In genomic region chr4:106869551-106869950, GRCh38 we compare ENCODE assay signal across 27 cellular contexts.
DNase-seq lines count a peak whose midpoint lies in the region; TF ChIP-seq lines count a peak whose summit lies in the region.
"Had no signal": no experiment of that assay in that cellular context is flagged by ENCODE, and none has a peak within 500 bp of the region (broad histone marks: within the 10 kb centered on the region; RNA-seq: fewer than 3 reads in every experiment).

No MANE protein-coding gene starts in this region.

- H3K4me3 Mint-ChIP-seq in CD4-positive, alpha-beta memory T cell = no peak overlapping the region
- H3K4me3 Mint-ChIP-seq: activated CD4-positive, alpha-beta T cell treated with anti-CD3 and anti-CD28 coated beads, Interleukin-2, amount 10 ng/mL, durations not matched to agents 7 days and 5 days; neural crest cell; stimulated activated naive CD8-positive, alpha-beta T cell treated with anti-CD3 and anti-CD28 coated beads, Interleukin-15, amount 100 ng/mL, for 72 hours; T-cell; type B pancreatic cell had no signal

- DNase-seq in AG04449 (ENCODE audit: low read depth, low spot score) (peak; percentile 33), LHCN-M2 (ENCODE audit: low read depth) (peak; percentile 83), adipocyte (ENCODE audit: low read depth) (peak; percentile 66), fibroblast of peridontal ligament (ENCODE audit: extremely low read depth) (peak; percentile 3), ecto neural progenitor cell (ENCODE audit: low spot score) (no peak), NCI-H69 (lab: John Stamatoyannopoulos, UW) (no peak)
- DNase-seq in CD4-positive, alpha-beta memory T cell = no peak
- no peak for DNase-seq in activated CD8-positive, alpha-beta memory T cell treated with anti-CD3 and anti-CD28 coated beads for 24 hours
- DNase-seq: activated CD4-positive, alpha-beta T cell treated with anti-CD3 and anti-CD28 coated beads, Interleukin-2, amount 10 ng/mL, durations not matched to agents 7 days and 5 days; activated CD8-positive, alpha-beta memory T cell treated with anti-CD3 and anti-CD28 coated beads, Interleukin-2, amount 50 U/mL, for 4 hours; activated gamma-delta T cell; anterior cingulate cortex; colonic mucosa; DMS 273 treated with DMSO at 0.1 percent for 48 hours; glutamatergic neuron; left ventricle myocardium inferior; MG63; mucosa of descending colon; NCI-H2029; NCI-H510A; stimulated activated CD4-positive, alpha-beta T cell treated with anti-CD3 and anti-CD28 coated beads, Interleukin-2, amount 100 ng/mL, for 48 hours; stimulated activated naive CD8-positive, alpha-beta T cell treated with anti-CD3 and anti-CD28 coated beads, Interleukin-15, amount 100 ng/mL, for 72 hours; T-cell had no signal

- TF ChIP-seq CTCF in AG04449 (IDR thresholded peaks at IDR 0.05; ENCODE audit: insufficient read depth, low read length, missing control alignments) = no peak

- no peak overlapping the region for H3K27ac Mint-ChIP-seq in CD4-positive, alpha-beta memory T cell
- H3K27ac Mint-ChIP-seq: activated CD4-positive, alpha-beta T cell treated with anti-CD3 and anti-CD28 coated beads, Interleukin-2, amount 10 ng/mL, durations not matched to agents 7 days and 5 days; stimulated activated naive CD8-positive, alpha-beta T cell treated with anti-CD3 and anti-CD28 coated beads, Interleukin-15, amount 100 ng/mL, for 72 hours; T-cell; type B pancreatic cell had no signal

- no peaks in the 10 kb centered on the region for H3K9me3 ChIP-seq in adipocyte (ENCODE audit: control insufficient read depth, low read length)
- H3K9me3 ChIP-seq in CD4-positive, alpha-beta memory T cell (ENCODE audit: control insufficient read depth in 1 of 2, low read length in 2 of 2) = no peaks in the 10 kb centered on the region
- H3K9me3 ChIP-seq: colonic mucosa, HAP-1, MG63, mucosa of descending colon had no signal

- H3K27ac ChIP-seq in CD4-positive, alpha-beta memory T cell (ENCODE audit: low read depth, low read length) = no peak overlapping the region
- H3K27ac ChIP-seq: C4-2B, colonic mucosa, left ventricle myocardium inferior had no signal

- intact Hi-C loops in CD4-positive, alpha-beta memory T cell (cut with micrococcal nuclease) = no loop called here

- no peaks in the 10 kb centered on the region for H3K27me3 Mint-ChIP-seq in CD4-positive, alpha-beta memory T cell
- H3K27me3 Mint-ChIP-seq: activated CD4-positive, alpha-beta T cell treated with anti-CD3 and anti-CD28 coated beads, Interleukin-2, amount 10 ng/mL, durations not matched to agents 7 days and 5 days; stimulated activated naive CD8-positive, alpha-beta T cell treated with anti-CD3 and anti-CD28 coated beads, Interleukin-15, amount 100 ng/mL, for 72 hours; T-cell; type B pancreatic cell had no signal

- H3K36me3 ChIP-seq in adipocyte (ENCODE audit: control insufficient read depth, insufficient read depth, low read length, severe bottlenecking) = no peaks in the 10 kb centered on the region
- no peaks in the 10 kb centered on the region for H3K36me3 ChIP-seq in CD4-positive, alpha-beta memory T cell (ENCODE audit: insufficient read depth, low read length)
- H3K36me3 ChIP-seq: colonic mucosa, HAP-1, left ventricle myocardium inferior, MG63 had no signal

- no peaks in the 10 kb centered on the region for H3K36me3 Mint-ChIP-seq in CD4-positive, alpha-beta memory T cell
- H3K36me3 Mint-ChIP-seq: T-cell, type B pancreatic cell had no signal

- no peaks in the 10 kb centered on the region for H3K4me1 Mint-ChIP-seq in CD4-positive, alpha-beta memory T cell
- H3K4me1 Mint-ChIP-seq: activated CD4-positive, alpha-beta T cell treated with anti-CD3 and anti-CD28 coated beads, Interleukin-2, amount 10 ng/mL, durations not matched to agents 7 days and 5 days; neural crest cell; stimulated activated naive CD8-positive, alpha-beta T cell treated with anti-CD3 and anti-CD28 coated beads, Interleukin-15, amount 100 ng/mL, for 72 hours; T-cell had no signal

- H3K4me3 ChIP-seq in AG04449 (ENCODE audit: low read depth, low read length) (no peak overlapping the region), adipocyte (ENCODE audit: low read length) (no peak overlapping the region)
- no peak overlapping the region for H3K4me3 ChIP-seq in CD4-positive, alpha-beta memory T cell (ENCODE audit: low read length in 2 of 2)
- H3K4me3 ChIP-seq: colonic mucosa, HAP-1, left ventricle myocardium inferior, MG63, mucosa of descending colon had no signal

- CTCF ChIA-PET in AG04449 (lab: Yijun Ruan, JAX) = interaction anchor here (1.2 to 2.1 kb wide), 2 partner anchors 29 to 51 kb away, joined by 4 to 8 read pairs; no protein-coding TSS in a partner anchor
- CTCF ChIA-PET in CD4-positive, alpha-beta memory T cell (lab: Charles Lee; ENCODE audit: partially characterized antibody) = no interaction called here

- H3K4me1 ChIP-seq in adipocyte (ENCODE audit: control insufficient read depth, insufficient read depth, low read length) = peaks cover 10% of the 10 kb centered on the region
- H3K4me1 ChIP-seq in CD4-positive, alpha-beta memory T cell (ENCODE audit: insufficient read depth, low read length) = no peaks in the 10 kb centered on the region
- H3K4me1 ChIP-seq: colonic mucosa, HAP-1, left ventricle myocardium inferior had no signal

- H3K9ac ChIP-seq in adipocyte (ENCODE audit: low read length) = no peak overlapping the region

- POLR2A ChIA-PET in AG04449 (lab: Yijun Ruan, JAX) = no interaction called here
- POLR2A ChIA-PET in CD4-positive, alpha-beta memory T cell (lab: Charles Lee; ENCODE audit: partially characterized antibody) = no interaction called here

- no peaks in the 10 kb centered on the region for H3K27me3 ChIP-seq in adipocyte (replicated peaks; ENCODE audit: control insufficient read depth, insufficient read depth, low read length)
- H3K27me3 ChIP-seq in CD4-positive, alpha-beta memory T cell (ENCODE audit: insufficient read depth, low read length) = no peaks in the 10 kb centered on the region
- H3K27me3 ChIP-seq: colonic mucosa, MG63 had no signal

- peaks cover 0 to 7% (median 1%) of the 10 kb centered on the region in 8 donors for H3K9me3 Mint-ChIP-seq in CD4-positive, alpha-beta memory T cell
- H3K9me3 Mint-ChIP-seq: activated CD4-positive, alpha-beta T cell treated with anti-CD3 and anti-CD28 coated beads, Interleukin-2, amount 10 ng/mL, durations not matched to agents 7 days and 5 days had no signal

Comparison
In these comparisons a context has a peak if more than half of its experiments do, and no peak if none do; other contexts are left out.
1. DNase-seq: peak in AG04449 (single experiment), LHCN-M2 (single experiment), adipocyte (single experiment) and fibroblast of peridontal ligament (single experiment); none in CD4-positive, alpha-beta memory T cell (0 of 5), ecto neural progenitor cell (single experiment), activated CD8-positive, alpha-beta memory T cell treated with anti-CD3 and anti-CD28 coated beads for 24 hours (single experiment) and NCI-H69 (single experiment).